In the genomic region with DNA sequence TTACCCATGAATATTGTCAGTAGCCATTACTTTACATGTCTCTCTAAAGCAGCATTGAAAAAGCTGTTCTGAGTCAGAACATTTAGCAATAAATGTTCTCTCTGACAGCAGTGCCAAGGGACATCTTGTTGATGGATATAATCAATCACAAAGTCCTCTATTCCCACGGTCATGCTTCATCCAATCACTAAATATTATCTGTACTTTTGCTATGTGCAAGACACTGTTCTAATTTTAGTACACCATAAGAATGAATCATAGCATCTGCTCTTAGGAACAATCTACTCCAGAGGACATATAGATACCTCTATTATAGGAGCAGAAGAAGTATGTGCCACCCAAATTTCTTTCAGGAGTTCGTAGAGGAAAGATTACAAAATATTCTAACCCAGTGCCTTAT, we compare ENCODE assay signal across 1 cellular context.
TF ChIP-seq lines count a peak whose summit lies in the region.

No MANE protein-coding gene starts in this region.

TF ChIP-seq in SK-N-SH, 30 proteins besides CTCF, POLR2A, EP300 and RAD21 (continued from another document):
- TF ChIP-seq, protein P1, sequence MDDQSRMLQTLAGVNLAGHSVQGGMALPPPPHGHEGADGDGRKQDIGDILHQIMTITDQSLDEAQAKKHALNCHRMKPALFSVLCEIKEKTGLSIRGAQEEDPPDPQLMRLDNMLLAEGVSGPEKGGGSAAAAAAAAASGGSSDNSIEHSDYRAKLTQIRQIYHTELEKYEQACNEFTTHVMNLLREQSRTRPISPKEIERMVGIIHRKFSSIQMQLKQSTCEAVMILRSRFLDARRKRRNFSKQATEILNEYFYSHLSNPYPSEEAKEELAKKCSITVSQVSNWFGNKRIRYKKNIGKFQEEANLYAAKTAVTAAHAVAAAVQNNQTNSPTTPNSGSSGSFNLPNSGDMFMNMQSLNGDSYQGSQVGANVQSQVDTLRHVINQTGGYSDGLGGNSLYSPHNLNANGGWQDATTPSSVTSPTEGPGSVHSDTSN (IDR thresholded peaks at IDR 0.05) = peak; percentile 84
- TF ChIP-seq MEF2A (IDR thresholded peaks at IDR 0.05; ENCODE audit: borderline replicate concordance, low read depth) = peak; percentile 78
TF ChIP-seq in SK-N-SH: peak in this region for 5.
